14 cellular contexts compared by ENCODE assay signal in the genomic region with DNA sequence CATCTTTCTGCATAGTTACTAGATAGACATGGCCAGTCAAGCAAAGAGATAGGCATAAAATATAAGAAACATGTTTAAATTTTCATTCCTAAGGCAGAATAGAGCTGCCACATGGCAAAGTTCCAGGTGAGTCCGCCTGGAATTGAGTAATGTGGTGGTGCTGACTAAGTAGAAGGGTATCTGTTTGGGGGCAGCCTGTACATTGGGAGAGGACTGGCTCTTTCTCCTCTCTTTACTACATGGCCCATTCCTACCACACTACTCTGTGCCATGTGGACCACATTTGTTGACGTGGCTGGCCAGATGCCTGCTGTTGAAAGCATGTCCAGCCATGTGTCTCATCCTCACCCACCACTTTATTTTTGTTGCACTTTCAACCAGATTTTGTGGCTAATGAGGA.
DNase-seq lines count a peak whose midpoint lies in the region; ATAC-seq and TF ChIP-seq lines count a peak whose summit lies in the region.
"Had no signal": no experiment of that assay in that cellular context is flagged by ENCODE, and none has a peak within 500 bp of the region (broad histone marks: within the 10 kb centered on the region; RNA-seq: fewer than 3 reads in every experiment).

No MANE protein-coding gene starts in this region.

- no peak overlapping the region for H3K56ac ChIP-seq in IMR-90 (ENCODE audit: extremely low read depth, insufficient read depth, low read length)

- H2BK15ac ChIP-seq in IMR-90 (ENCODE audit: low read depth, low read length), result no peak overlapping the region

- dilution Hi-C loops in IMR-90 (cut with HindIII; ENCODE audit: low sequenced_read_pairs, unreplicated experiment), result no loop called here

- no peaks in the 10 kb centered on the region for H4K20me1 ChIP-seq in IMR-90 (ENCODE audit: insufficient read depth, low read length)

- TF ChIP-seq RAD21 in IMR-90 (IDR thresholded peaks at IDR 0.05; ENCODE audit: low read length), result no peak

- 0 out of 2 replicates have a peak overlapping the region, but pooled peaks have one; percentile 10 for H3K14ac ChIP-seq in IMR-90 (replicated peaks; ENCODE audit: low read depth, low read length)

- H2AK5ac ChIP-seq in IMR-90 (ENCODE audit: low read depth, low read length), result peak overlapping the region; percentile 13; the same call in 1 of the 2 replicates

- in situ Hi-C loops in IMR-90 (cut with MboI; ENCODE audit: low sequenced_read_pairs), result no loop called here
- in situ Hi-C loops in brain microvascular endothelial cell (cut with HindIII; ENCODE audit: low pct_ligation_motif_present, low sequenced_read_pairs), result no loop called here

- no peak for TF ChIP-seq POLR2A in IMR-90 (IDR thresholded peaks at IDR 0.05; ENCODE audit: low read depth, low read length)

- intact Hi-C loops in IMR-90 (cut with micrococcal nuclease), result loop anchor here (5.0 kb wide), 1 partner anchor 297 kb away; no protein-coding TSS in a partner anchor
- intact Hi-C loops in left ventricle myocardium inferior (cut with micrococcal nuclease), result no loop called here

- H2BK20ac ChIP-seq in IMR-90 (ENCODE audit: low read depth, low read length), result peak overlapping the region; percentile 56

- CTCF ChIA-PET in IMR-90 (lab: Yijun Ruan, JAX), result interaction anchor here (0.6 kb wide), 1 partner anchor 129 kb away, joined by 6 read pairs; no protein-coding TSS in a partner anchor

- H2BK5ac ChIP-seq in IMR-90 (ENCODE audit: low read depth, low read length, poor library complexity, severe bottlenecking), result peak overlapping the region; percentile 56

- H3K79me1 ChIP-seq in IMR-90 (ENCODE audit: low read depth in 1 of 2, low read length in 2 of 2), result no peaks in the 10 kb centered on the region

- DNase-seq in AG08396 (ENCODE audit: low spot score) (peak; percentile 89), IMR-90 (peak; percentile 95), brain microvascular endothelial cell (peak; percentile 87), kidney epithelial cell (ENCODE audit: low read depth) (peak; percentile 80), left ventricle myocardium inferior (no peak)
- no peak for DNase-seq in stimulated activated CD4-positive, alpha-beta T cell treated with anti-CD3 and anti-CD28 coated beads, Interleukin-2, amount 100 ng/mL, for 48 hours
- no peak for DNase-seq in NK-92 treated with Interleukin-12 subunit alpha and Interleukin-12 subunit beta, amount 100 ng/mL, for 24 hours (lab: John Stamatoyannopoulos, UW)
- DNase-seq: H7, NCI-H2227 treated with DMSO at 0.1 percent for 48 hours, Peyer's patch, WERI-Rb-1 had no signal

- H3K36me3 ChIP-seq in IMR-90 (ENCODE audit: control insufficient read depth, insufficient read depth, low read length) (no peaks in the 10 kb centered on the region), brain microvascular endothelial cell (replicated peaks) (no peaks in the 10 kb centered on the region), kidney epithelial cell (ENCODE audit: control insufficient read depth, insufficient read depth, low read length) (no peaks in the 10 kb centered on the region), left ventricle myocardium inferior (no peaks in the 10 kb centered on the region)
- H3K36me3 ChIP-seq: Peyer's patch, WERI-Rb-1 had no signal

- H3K4me1 ChIP-seq in IMR-90 (ENCODE audit: control insufficient read depth, insufficient read depth, low read length) (peaks cover 2% of the 10 kb centered on the region; the same call in 1 of the 2 replicates), left ventricle myocardium inferior (no peaks in the 10 kb centered on the region)
- H3K4me1 ChIP-seq: Peyer's patch had no signal

- peaks cover 2% of the 10 kb centered on the region; the same call in 1 of the 2 replicates for H3K27me3 ChIP-seq in IMR-90 (ENCODE audit: control insufficient read depth, insufficient read depth, low read length)
- H3K27me3 ChIP-seq in brain microvascular endothelial cell (replicated peaks), result no peaks in the 10 kb centered on the region
- no peaks in the 10 kb centered on the region for H3K27me3 ChIP-seq in kidney epithelial cell (ENCODE audit: control insufficient read depth, insufficient read depth, low read length)
- H3K27me3 ChIP-seq in left ventricle myocardium inferior (ENCODE audit: low read depth), result no peaks in the 10 kb centered on the region
- H3K27me3 ChIP-seq: Peyer's patch had no signal

- H2AK9ac ChIP-seq in IMR-90 (replicated peaks; ENCODE audit: low read depth, low read length, poor library complexity), result no peak overlapping the region

- peak; percentile 92 for ATAC-seq in IMR-90 (ENCODE audit: low read depth)
- no peak for ATAC-seq in GM21447 (IDR thresholded peaks at IDR 0.05; ENCODE audit: unreplicated experiment)

- POLR2A ChIA-PET in IMR-90 (lab: Charles Lee; ENCODE audit: unreplicated experiment), result no interaction called here

- H3K23ac ChIP-seq in IMR-90 (ENCODE audit: low read depth, low read length), result no peak overlapping the region

- no peaks in the 10 kb centered on the region; the same call in 1 of the 2 replicates for H3K9me1 ChIP-seq in IMR-90 (ENCODE audit: insufficient read depth, low read length)

- H2BK120ac ChIP-seq in IMR-90 (ENCODE audit: low read depth, low read length), result peak overlapping the region; percentile 71; the same call in 1 of the 2 replicates

- H3K18ac ChIP-seq in IMR-90 (ENCODE audit: low read depth, low read length), result no peak overlapping the region

- H3K9ac ChIP-seq in IMR-90 (ENCODE audit: low read depth, low read length), result no peak overlapping the region

- H3K9me3 ChIP-seq in IMR-90 (ENCODE audit: control insufficient read depth, insufficient read depth, low read length) (no peaks in the 10 kb centered on the region), left ventricle myocardium inferior (replicated peaks) (no peaks in the 10 kb centered on the region)
- H3K9me3 ChIP-seq: Peyer's patch had no signal

- H3K27ac ChIP-seq in IMR-90 (ENCODE audit: insufficient read depth, low read length) (no peak overlapping the region), brain microvascular endothelial cell (no peak overlapping the region), left ventricle myocardium inferior (replicated peaks) (no peak overlapping the region)
- H3K27ac ChIP-seq: C4-2B, Peyer's patch, WERI-Rb-1 had no signal

- no peak overlapping the region for H3K4me2 ChIP-seq in IMR-90 (ENCODE audit: low read depth, low read length)

- H2AFZ ChIP-seq in IMR-90 (replicated peaks; ENCODE audit: low read length, poor library complexity), result no peak overlapping the region

- H3K4me3 ChIP-seq in IMR-90 (ENCODE audit: insufficient read depth, low read depth, low read length), result no peak overlapping the region
- no peak overlapping the region for H3K4me3 ChIP-seq in brain microvascular endothelial cell (ENCODE audit: low read depth, low read length)
- no peak overlapping the region for H3K4me3 ChIP-seq in kidney epithelial cell (ENCODE audit: low read depth, low read length)
- H3K4me3 ChIP-seq in left ventricle myocardium inferior, result no peak overlapping the region
- H3K4me3 ChIP-seq: lung, Peyer's patch had no signal

- no peak overlapping the region for H4K5ac ChIP-seq in IMR-90 (ENCODE audit: low read depth, low read length)

- peak overlapping the region in 1 of 2 experiments; percentile 36; a peak in 1 of 4 replicates for H4K8ac ChIP-seq in IMR-90 (ENCODE audit: low read depth in 2 of 2, low read length in 2 of 2)

- WGBS in IMR-90 (ENCODE audit: extremely low coverage in 2 of 2, insufficient read length in 1 of 2), 2 experiments, result no CpG with 5 or more reads among the region's 2 CpGs

- no peak overlapping the region; the same call in 1 of the 2 replicates for H4K91ac ChIP-seq in IMR-90 (ENCODE audit: insufficient read depth, low read depth, low read length)

- H3K4ac ChIP-seq in IMR-90 (ENCODE audit: low read depth, low read length), result peak overlapping the region; percentile 38; the same call in 1 of the 2 replicates

- BruUV-seq in IMR-90 (replicated peaks; lab: Mats Ljungman, UMichigan), result no TSS peak

- 0 out of 2 replicates have a peak, but pooled peaks have one; percentile 8 for TF ChIP-seq CTCF in IMR-90 (conservative IDR thresholded peaks at IDR 0.05; ENCODE audit: low read depth, low read length)
- no peak for TF ChIP-seq CTCF in brain microvascular endothelial cell (IDR thresholded peaks at IDR 0.05; ENCODE audit: low read depth, low read length, missing control alignments)
- no peak for TF ChIP-seq CTCF in kidney epithelial cell (IDR thresholded peaks at IDR 0.05; ENCODE audit: insufficient read depth, low read length, poor library complexity, severe bottlenecking)
- no peak for TF ChIP-seq CTCF in left ventricle myocardium inferior (IDR thresholded peaks at IDR 0.05; ENCODE audit: borderline replicate concordance)

TF ChIP-seq in IMR-90, 13 proteins besides CTCF, POLR2A, EP300 and RAD21 (continues in another document):
- TF ChIP-seq NFE2L2 (IDR thresholded peaks at IDR 0.05; ENCODE audit: low read depth, low read length) (no peak), FOS (IDR thresholded peaks at IDR 0.05; ENCODE audit: low read depth, low read length) (0 out of 2 replicates have a peak, but pooled peaks have one; percentile 42), MXI1 (IDR thresholded peaks at IDR 0.05; ENCODE audit: borderline replicate concordance, low read depth, low read length) (peak; percentile 95), RFX5 (IDR thresholded peaks at IDR 0.05; ENCODE audit: low read depth, low read length) (no peak), MAZ (IDR thresholded peaks at IDR 0.05; ENCODE audit: borderline replicate concordance, low read depth, low read length) (peak; percentile 55; the same call in 1 of the 2 replicates), RCOR1 (IDR thresholded peaks at IDR 0.05; ENCODE audit: insufficient replicate concordance, low read length) (no peak), CHD1 (IDR thresholded peaks at IDR 0.05; ENCODE audit: low read depth, low read length) (no peak), BHLHE40 (IDR thresholded peaks at IDR 0.05; ENCODE audit: low read depth, low read length) (no peak), CEBPB (IDR thresholded peaks at IDR 0.05; ENCODE audit: low read depth, low read length) (peak; percentile 94)
- TF ChIP-seq, protein P1, sequence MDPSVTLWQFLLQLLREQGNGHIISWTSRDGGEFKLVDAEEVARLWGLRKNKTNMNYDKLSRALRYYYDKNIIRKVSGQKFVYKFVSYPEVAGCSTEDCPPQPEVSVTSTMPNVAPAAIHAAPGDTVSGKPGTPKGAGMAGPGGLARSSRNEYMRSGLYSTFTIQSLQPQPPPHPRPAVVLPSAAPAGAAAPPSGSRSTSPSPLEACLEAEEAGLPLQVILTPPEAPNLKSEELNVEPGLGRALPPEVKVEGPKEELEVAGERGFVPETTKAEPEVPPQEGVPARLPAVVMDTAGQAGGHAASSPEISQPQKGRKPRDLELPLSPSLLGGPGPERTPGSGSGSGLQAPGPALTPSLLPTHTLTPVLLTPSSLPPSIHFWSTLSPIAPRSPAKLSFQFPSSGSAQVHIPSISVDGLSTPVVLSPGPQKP (IDR thresholded peaks at IDR 0.05; ENCODE audit: borderline replicate concordance, low read depth, low read length), result no peak

Comparison
In these comparisons a context has a peak if more than half of its experiments do, and no peak if none do; other contexts are left out.
1. DNase-seq: peak in AG08396 (single experiment), IMR-90 (single experiment), brain microvascular endothelial cell (single experiment) and kidney epithelial cell (single experiment); none in left ventricle myocardium inferior (single experiment), stimulated activated CD4-positive, alpha-beta T cell treated with anti-CD3 and anti-CD28 coated beads, Interleukin-2, amount 100 ng/mL, for 48 hours (0 of 2) and NK-92 treated with Interleukin-12 subunit alpha and Interleukin-12 subunit beta, amount 100 ng/mL, for 24 hours (single experiment).